8 cellular contexts compared by ENCODE assay signal in genomic region chr2:178193496-178193822, GRCh38. TPM values are rescaled to one million over a fixed set of nuclear protein-coding genes. Genes with fewer than 3 reads are reported as not detected.
DNase-seq lines count a peak whose midpoint lies in the region; ATAC-seq and TF ChIP-seq lines count a peak whose summit lies in the region.

No MANE protein-coding gene starts in this region.

- no peak overlapping the region for H3K27ac Mint-ChIP-seq in stimulated activated naive CD8-positive, alpha-beta T cell treated with anti-CD3 and anti-CD28 coated beads, Interleukin-15, Interleukin-2, amounts not matched to agents 100 ng/mL and 50 ng/mL, for 24 hours
- H3K27ac Mint-ChIP-seq in brain: peak overlapping the region; percentile 10 to 87 (median 55)

- TF ChIP-seq CTCF in brain (conservative IDR thresholded peaks at IDR 0.05): no peak

- H3K27ac ChIP-seq in mesodermal cell (ENCODE audit: low read depth, low read length, severe bottlenecking): no peak overlapping the region

- peaks cover 4% of the 10 kb centered on the region for H3K4me1 Mint-ChIP-seq in stimulated activated naive CD8-positive, alpha-beta T cell treated with anti-CD3 and anti-CD28 coated beads, Interleukin-15, Interleukin-2, amounts not matched to agents 100 ng/mL and 50 ng/mL, for 24 hours (ENCODE audit: low read depth)
- peaks cover 27% of the 10 kb centered on the region for H3K4me1 Mint-ChIP-seq in brain

- H3K36me3 ChIP-seq in mesodermal cell (ENCODE audit: control insufficient read depth, insufficient read depth, low read length): no peaks in the 10 kb centered on the region

- H3K9me3 ChIP-seq in mesodermal cell (ENCODE audit: control insufficient read depth, low read length): no peaks in the 10 kb centered on the region

- peak overlapping the region; percentile 44 for H3K4me3 Mint-ChIP-seq in stimulated activated naive CD8-positive, alpha-beta T cell treated with anti-CD3 and anti-CD28 coated beads, Interleukin-15, Interleukin-2, amounts not matched to agents 100 ng/mL and 50 ng/mL, for 24 hours
- peak overlapping the region; percentile 79 to 88 (median 85) for H3K4me3 Mint-ChIP-seq in brain

- H3K9me3 Mint-ChIP-seq in stimulated activated naive CD8-positive, alpha-beta T cell treated with anti-CD3 and anti-CD28 coated beads, Interleukin-15, Interleukin-2, amounts not matched to agents 100 ng/mL and 50 ng/mL, for 24 hours: no peaks in the 10 kb centered on the region
- H3K9me3 Mint-ChIP-seq in brain: peaks cover 0 to 6% (median 0%) of the 10 kb centered on the region in 5 experiments

- no peak for ATAC-seq in stimulated activated naive CD8-positive, alpha-beta T cell treated with anti-CD3 and anti-CD28 coated beads, Interleukin-15, Interleukin-2, amounts not matched to agents 100 U/mL and 50 U/mL, for 24 hours
- ATAC-seq in HG02840 (IDR thresholded peaks at IDR 0.05; ENCODE audit: low FRiP score, unreplicated experiment): no peak
- no peak for ATAC-seq in GM21529 (IDR thresholded peaks at IDR 0.05; ENCODE audit: unreplicated experiment)

- peaks cover 57% of the 10 kb centered on the region for H3K27me3 Mint-ChIP-seq in stimulated activated naive CD8-positive, alpha-beta T cell treated with anti-CD3 and anti-CD28 coated beads, Interleukin-15, Interleukin-2, amounts not matched to agents 100 ng/mL and 50 ng/mL, for 24 hours
- peaks cover 71% of the 10 kb centered on the region for H3K27me3 Mint-ChIP-seq in brain

- H3K4me1 ChIP-seq in mesodermal cell (ENCODE audit: control insufficient read depth, insufficient read depth, low read length, poor library complexity, severe bottlenecking): no peaks in the 10 kb centered on the region

- no peaks in the 10 kb centered on the region for H3K36me3 Mint-ChIP-seq in stimulated activated naive CD8-positive, alpha-beta T cell treated with anti-CD3 and anti-CD28 coated beads, Interleukin-15, Interleukin-2, amounts not matched to agents 100 ng/mL and 50 ng/mL, for 24 hours (ENCODE audit: low read depth)
- no peaks in the 10 kb centered on the region for H3K36me3 Mint-ChIP-seq in brain

- no peak for DNase-seq in stimulated activated naive CD8-positive, alpha-beta T cell treated with anti-CD3 and anti-CD28 coated beads, Interleukin-15, Interleukin-2, amounts not matched to agents 100 U/mL and 50 U/mL, for 24 hours
- DNase-seq in stimulated activated naive CD4-positive, alpha-beta T cell treated with Interleukin-2 at 50 U/mL for 16 hours (lab: John Stamatoyannopoulos, UW): no peak
- DNase-seq in Kasumi-1 (lab: John Stamatoyannopoulos, UW): no peak

- WGBS in mesodermal cell (ENCODE audit: insufficient coverage in 2 of 2), 2 experiments: 40 to 69% methylated on average over 2 to 7 of the region's 10 CpGs

- peak overlapping the region; percentile 80 for H3K4me3 ChIP-seq in mesodermal cell (ENCODE audit: extremely low read depth, insufficient read depth, low read length, poor library complexity, severe bottlenecking)

RNA-seq across cellular contexts. Expression of gene OSBPL6, which starts 0.9 kb away (rescaled TPM):
- 3.6 TPM for polyA plus RNA-seq in brain (ENCODE audit: insufficient read depth, low read depth, low replicate concordance)
- polyA plus RNA-seq in mesodermal cell (2013, experiment 1 of 2): 11.7 TPM
- polyA plus RNA-seq in mesodermal cell (2013, experiment 2 of 2): 11.1 TPM
